Comparison of ENCODE assay signal across 2 cellular contexts in the genomic region with DNA sequence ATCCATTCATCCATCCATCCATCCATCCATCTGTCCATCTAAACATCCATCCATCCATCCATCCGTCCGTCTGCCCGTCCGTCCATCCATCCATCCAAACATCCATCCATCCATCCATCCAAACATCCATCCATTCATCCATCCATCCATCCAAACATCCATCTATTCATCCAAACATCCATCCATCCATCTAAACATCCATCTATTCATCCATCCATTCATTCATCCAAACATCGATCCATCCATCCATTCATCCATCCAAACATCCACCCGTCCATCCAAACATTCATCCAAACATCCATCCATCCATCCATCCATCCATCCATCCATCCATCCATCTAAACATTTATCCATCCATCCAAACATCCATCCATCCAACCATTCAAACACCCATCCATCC.
TF ChIP-seq lines count a peak whose summit lies in the region.

No MANE protein-coding gene starts in this region.

TF ChIP-seq in IMR-90, 13 proteins besides CTCF, POLR2A, EP300 and RAD21:
- no peak for TF ChIP-seq RFX5 (IDR thresholded peaks at IDR 0.05; ENCODE audit: low read depth, low read length)
- no peak for TF ChIP-seq MXI1 (IDR thresholded peaks at IDR 0.05; ENCODE audit: borderline replicate concordance, low read depth, low read length)
- TF ChIP-seq MAFK (IDR thresholded peaks at IDR 0.05; ENCODE audit: low read depth, low read length) = no peak
- no peak for TF ChIP-seq CHD1 (IDR thresholded peaks at IDR 0.05; ENCODE audit: low read depth, low read length)
- TF ChIP-seq, protein P1, sequence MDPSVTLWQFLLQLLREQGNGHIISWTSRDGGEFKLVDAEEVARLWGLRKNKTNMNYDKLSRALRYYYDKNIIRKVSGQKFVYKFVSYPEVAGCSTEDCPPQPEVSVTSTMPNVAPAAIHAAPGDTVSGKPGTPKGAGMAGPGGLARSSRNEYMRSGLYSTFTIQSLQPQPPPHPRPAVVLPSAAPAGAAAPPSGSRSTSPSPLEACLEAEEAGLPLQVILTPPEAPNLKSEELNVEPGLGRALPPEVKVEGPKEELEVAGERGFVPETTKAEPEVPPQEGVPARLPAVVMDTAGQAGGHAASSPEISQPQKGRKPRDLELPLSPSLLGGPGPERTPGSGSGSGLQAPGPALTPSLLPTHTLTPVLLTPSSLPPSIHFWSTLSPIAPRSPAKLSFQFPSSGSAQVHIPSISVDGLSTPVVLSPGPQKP (IDR thresholded peaks at IDR 0.05; ENCODE audit: borderline replicate concordance, low read depth, low read length) = no peak
- no peak for TF ChIP-seq FOS (IDR thresholded peaks at IDR 0.05; ENCODE audit: low read depth, low read length)

TF ChIP-seq in H1, 55 proteins besides CTCF, POLR2A, EP300 and RAD21:
- TF ChIP-seq, protein P2, sequence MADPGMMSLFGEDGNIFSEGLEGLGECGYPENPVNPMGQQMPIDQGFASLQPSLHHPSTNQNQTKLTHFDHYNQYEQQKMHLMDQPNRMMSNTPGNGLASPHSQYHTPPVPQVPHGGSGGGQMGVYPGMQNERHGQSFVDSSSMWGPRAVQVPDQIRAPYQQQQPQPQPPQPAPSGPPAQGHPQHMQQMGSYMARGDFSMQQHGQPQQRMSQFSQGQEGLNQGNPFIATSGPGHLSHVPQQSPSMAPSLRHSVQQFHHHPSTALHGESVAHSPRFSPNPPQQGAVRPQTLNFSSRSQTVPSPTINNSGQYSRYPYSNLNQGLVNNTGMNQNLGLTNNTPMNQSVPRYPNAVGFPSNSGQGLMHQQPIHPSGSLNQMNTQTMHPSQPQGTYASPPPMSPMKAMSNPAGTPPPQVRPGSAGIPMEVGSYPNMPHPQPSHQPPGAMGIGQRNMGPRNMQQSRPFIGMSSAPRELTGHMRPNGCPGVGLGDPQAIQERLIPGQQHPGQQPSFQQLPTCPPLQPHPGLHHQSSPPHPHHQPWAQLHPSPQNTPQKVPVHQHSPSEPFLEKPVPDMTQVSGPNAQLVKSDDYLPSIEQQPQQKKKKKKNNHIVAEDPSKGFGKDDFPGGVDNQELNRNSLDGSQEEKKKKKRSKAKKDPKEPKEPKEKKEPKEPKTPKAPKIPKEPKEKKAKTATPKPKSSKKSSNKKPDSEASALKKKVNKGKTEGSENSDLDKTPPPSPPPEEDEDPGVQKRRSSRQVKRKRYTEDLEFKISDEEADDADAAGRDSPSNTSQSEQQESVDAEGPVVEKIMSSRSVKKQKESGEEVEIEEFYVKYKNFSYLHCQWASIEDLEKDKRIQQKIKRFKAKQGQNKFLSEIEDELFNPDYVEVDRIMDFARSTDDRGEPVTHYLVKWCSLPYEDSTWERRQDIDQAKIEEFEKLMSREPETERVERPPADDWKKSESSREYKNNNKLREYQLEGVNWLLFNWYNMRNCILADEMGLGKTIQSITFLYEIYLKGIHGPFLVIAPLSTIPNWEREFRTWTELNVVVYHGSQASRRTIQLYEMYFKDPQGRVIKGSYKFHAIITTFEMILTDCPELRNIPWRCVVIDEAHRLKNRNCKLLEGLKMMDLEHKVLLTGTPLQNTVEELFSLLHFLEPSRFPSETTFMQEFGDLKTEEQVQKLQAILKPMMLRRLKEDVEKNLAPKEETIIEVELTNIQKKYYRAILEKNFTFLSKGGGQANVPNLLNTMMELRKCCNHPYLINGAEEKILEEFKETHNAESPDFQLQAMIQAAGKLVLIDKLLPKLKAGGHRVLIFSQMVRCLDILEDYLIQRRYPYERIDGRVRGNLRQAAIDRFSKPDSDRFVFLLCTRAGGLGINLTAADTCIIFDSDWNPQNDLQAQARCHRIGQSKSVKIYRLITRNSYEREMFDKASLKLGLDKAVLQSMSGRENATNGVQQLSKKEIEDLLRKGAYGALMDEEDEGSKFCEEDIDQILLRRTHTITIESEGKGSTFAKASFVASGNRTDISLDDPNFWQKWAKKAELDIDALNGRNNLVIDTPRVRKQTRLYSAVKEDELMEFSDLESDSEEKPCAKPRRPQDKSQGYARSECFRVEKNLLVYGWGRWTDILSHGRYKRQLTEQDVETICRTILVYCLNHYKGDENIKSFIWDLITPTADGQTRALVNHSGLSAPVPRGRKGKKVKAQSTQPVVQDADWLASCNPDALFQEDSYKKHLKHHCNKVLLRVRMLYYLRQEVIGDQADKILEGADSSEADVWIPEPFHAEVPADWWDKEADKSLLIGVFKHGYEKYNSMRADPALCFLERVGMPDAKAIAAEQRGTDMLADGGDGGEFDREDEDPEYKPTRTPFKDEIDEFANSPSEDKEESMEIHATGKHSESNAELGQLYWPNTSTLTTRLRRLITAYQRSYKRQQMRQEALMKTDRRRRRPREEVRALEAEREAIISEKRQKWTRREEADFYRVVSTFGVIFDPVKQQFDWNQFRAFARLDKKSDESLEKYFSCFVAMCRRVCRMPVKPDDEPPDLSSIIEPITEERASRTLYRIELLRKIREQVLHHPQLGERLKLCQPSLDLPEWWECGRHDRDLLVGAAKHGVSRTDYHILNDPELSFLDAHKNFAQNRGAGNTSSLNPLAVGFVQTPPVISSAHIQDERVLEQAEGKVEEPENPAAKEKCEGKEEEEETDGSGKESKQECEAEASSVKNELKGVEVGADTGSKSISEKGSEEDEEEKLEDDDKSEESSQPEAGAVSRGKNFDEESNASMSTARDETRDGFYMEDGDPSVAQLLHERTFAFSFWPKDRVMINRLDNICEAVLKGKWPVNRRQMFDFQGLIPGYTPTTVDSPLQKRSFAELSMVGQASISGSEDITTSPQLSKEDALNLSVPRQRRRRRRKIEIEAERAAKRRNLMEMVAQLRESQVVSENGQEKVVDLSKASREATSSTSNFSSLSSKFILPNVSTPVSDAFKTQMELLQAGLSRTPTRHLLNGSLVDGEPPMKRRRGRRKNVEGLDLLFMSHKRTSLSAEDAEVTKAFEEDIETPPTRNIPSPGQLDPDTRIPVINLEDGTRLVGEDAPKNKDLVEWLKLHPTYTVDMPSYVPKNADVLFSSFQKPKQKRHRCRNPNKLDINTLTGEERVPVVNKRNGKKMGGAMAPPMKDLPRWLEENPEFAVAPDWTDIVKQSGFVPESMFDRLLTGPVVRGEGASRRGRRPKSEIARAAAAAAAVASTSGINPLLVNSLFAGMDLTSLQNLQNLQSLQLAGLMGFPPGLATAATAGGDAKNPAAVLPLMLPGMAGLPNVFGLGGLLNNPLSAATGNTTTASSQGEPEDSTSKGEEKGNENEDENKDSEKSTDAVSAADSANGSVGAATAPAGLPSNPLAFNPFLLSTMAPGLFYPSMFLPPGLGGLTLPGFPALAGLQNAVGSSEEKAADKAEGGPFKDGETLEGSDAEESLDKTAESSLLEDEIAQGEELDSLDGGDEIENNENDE (IDR thresholded peaks at IDR 0.05; ENCODE audit: insufficient replicate concordance, low read length) = no peak
- TF ChIP-seq RNF2 (IDR thresholded peaks at IDR 0.05; ENCODE audit: borderline replicate concordance, low read depth, low read length, missing control alignments, poor library complexity, severe bottlenecking) = no peak
- no peak for TF ChIP-seq KDM4A (IDR thresholded peaks at IDR 0.05; ENCODE audit: low read depth, low read length, severe bottlenecking)
- no peak for TF ChIP-seq NRF1 (IDR thresholded peaks at IDR 0.05; ENCODE audit: low read depth, low read length)
- no peak for TF ChIP-seq CHD1 (IDR thresholded peaks at IDR 0.05; ENCODE audit: low read depth, low read length)
- no peak for TF ChIP-seq ZNF274 (IDR thresholded peaks at IDR 0.05; ENCODE audit: borderline replicate concordance, extremely low read depth, low read length)
- TF ChIP-seq SIX5 (IDR thresholded peaks at IDR 0.05; ENCODE audit: low read depth, low read length) = no peak
- TF ChIP-seq, protein P3, sequence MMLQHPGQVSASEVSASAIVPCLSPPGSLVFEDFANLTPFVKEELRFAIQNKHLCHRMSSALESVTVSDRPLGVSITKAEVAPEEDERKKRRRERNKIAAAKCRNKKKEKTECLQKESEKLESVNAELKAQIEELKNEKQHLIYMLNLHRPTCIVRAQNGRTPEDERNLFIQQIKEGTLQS (IDR thresholded peaks at IDR 0.05; ENCODE audit: insufficient read depth, low read depth, low read length) = no peak
- TF ChIP-seq JUN (IDR thresholded peaks at IDR 0.05; ENCODE audit: low read depth, low read length) = no peak
- TF ChIP-seq RBBP5 (IDR thresholded peaks at IDR 0.05; ENCODE audit: borderline replicate concordance, low read depth, low read length) = no peak
- no peak for TF ChIP-seq KDM1A (IDR thresholded peaks at IDR 0.05; ENCODE audit: borderline replicate concordance, low read length)
- TF ChIP-seq YY1 (IDR thresholded peaks at IDR 0.05; ENCODE audit: low read depth, low read length) = no peak
- no peak for TF ChIP-seq CREB1 (IDR thresholded peaks at IDR 0.05)
- no peak for TF ChIP-seq SP4 (IDR thresholded peaks at IDR 0.05; ENCODE audit: low read length)
- TF ChIP-seq CHD2 (IDR thresholded peaks at IDR 0.05; ENCODE audit: low read length) = no peak
- no peak for TF ChIP-seq TAF1 (IDR thresholded peaks at IDR 0.05; ENCODE audit: low read depth, low read length)
- TF ChIP-seq CTBP2 (IDR thresholded peaks at IDR 0.05; ENCODE audit: borderline replicate concordance, insufficient read depth, insufficient read length, low read length) = no peak
- no peak for TF ChIP-seq RFX5 (IDR thresholded peaks at IDR 0.05; ENCODE audit: borderline replicate concordance, low read depth, low read length)
